Comparison of ENCODE assay signal across 21 cellular contexts in genomic region chrX:107734646-107735045, GRCh38. TPM values are rescaled to one million over a fixed set of nuclear protein-coding genes. Genes with fewer than 3 reads are reported as not detected.
A peak's percentile ranks its signal among the peaks of the same experiment; 100 is the strongest.
DNase-seq lines count a peak whose midpoint lies in the region; ATAC-seq and TF ChIP-seq lines count a peak whose summit lies in the region.
"Had no signal": no experiment of that assay in that cellular context is flagged by ENCODE, and none has a peak within 500 bp of the region (broad histone marks: within the 10 kb centered on the region; RNA-seq: fewer than 3 reads in every experiment).

No MANE protein-coding gene starts in this region.

- peaks cover 3% of the 10 kb centered on the region for H3K36me3 Mint-ChIP-seq in T-helper 17 cell (ENCODE audit: low read depth)
- H3K36me3 Mint-ChIP-seq in stimulated activated naive B cell treated with anti-CD40 and anti-IgM and Interleukin-4, amounts not matched to agents 10 μg/mL and 1 μg/mL and 100 μg/mL, for 72 hours, result no peaks in the 10 kb centered on the region

- no peaks in the 10 kb centered on the region for H3K9me3 ChIP-seq in parathyroid adenoma (ENCODE audit: control insufficient read depth, low read length)
- H3K9me3 ChIP-seq in thyroid gland, result no peaks in the 10 kb centered on the region
- no peaks in the 10 kb centered on the region for H3K9me3 ChIP-seq in T-helper 17 cell (ENCODE audit: control insufficient read depth, low read length, poor library complexity, severe bottlenecking)
- H3K9me3 ChIP-seq: Peyer's patch had no signal

- no peaks in the 10 kb centered on the region for H3K36me3 ChIP-seq in parathyroid adenoma (ENCODE audit: control insufficient read depth, insufficient read depth, low read length)
- no peaks in the 10 kb centered on the region for H3K36me3 ChIP-seq in thyroid gland
- H3K36me3 ChIP-seq: Peyer's patch had no signal

- no peaks in the 10 kb centered on the region for H3K27me3 ChIP-seq in parathyroid adenoma (ENCODE audit: control insufficient read depth, insufficient read depth, low read length)
- H3K27me3 ChIP-seq in thyroid gland, result no peaks in the 10 kb centered on the region
- H3K27me3 ChIP-seq: Peyer's patch had no signal

- peaks cover 4% of the 10 kb centered on the region for H3K79me2 ChIP-seq in parathyroid adenoma

- peak overlapping the region; percentile 15 for H3K27ac ChIP-seq in parathyroid adenoma
- H3K27ac ChIP-seq in thyroid gland, result peak overlapping the region in 2 of 3 donors; percentile 48 to 87
- H3K27ac ChIP-seq: 22Rv1, Peyer's patch had no signal

- no peaks in the 10 kb centered on the region for H3K4me1 Mint-ChIP-seq in T-helper 17 cell
- peaks cover 3 to 9% of the 10 kb centered on the region in 2 donors for H3K4me1 Mint-ChIP-seq in stimulated activated naive B cell treated with anti-CD40 and anti-IgM and Interleukin-4, amounts not matched to agents 10 μg/mL and 1 μg/mL and 100 μg/mL, for 72 hours

- no peak for ATAC-seq in T-helper 17 cell
- no peak for ATAC-seq in stimulated activated naive B cell treated with anti-CD40 and anti-IgM and Interleukin-4, amounts not matched to agents 10 μg/mL and 1 μg/mL and 100 μg/mL, for 72 hours (replicated peaks)

- H3K4me1 ChIP-seq in parathyroid adenoma (peaks cover 55% of the 10 kb centered on the region), thyroid gland (peaks cover 67 to 82% of the 10 kb centered on the region in 2 donors)

- no peak overlapping the region for H3K4me3 ChIP-seq in parathyroid adenoma (ENCODE audit: low read depth, low read length)
- H3K4me3 ChIP-seq in thyroid gland (replicated peaks in 1 of 3), result no peak overlapping the region
- H3K4me3 ChIP-seq: Peyer's patch had no signal

- H3K9me3 Mint-ChIP-seq in stimulated activated naive B cell treated with anti-CD40 and anti-IgM and Interleukin-4, amounts not matched to agents 10 μg/mL and 1 μg/mL and 100 μg/mL, for 72 hours, result no peaks in the 10 kb centered on the region

- H3K27ac Mint-ChIP-seq in T-helper 17 cell, result no peak overlapping the region
- no peak overlapping the region for H3K27ac Mint-ChIP-seq in stimulated activated naive B cell treated with anti-CD40 and anti-IgM and Interleukin-4, amounts not matched to agents 10 μg/mL and 1 μg/mL and 100 μg/mL, for 72 hours

- 72 to 87% methylated on average over 3 of the region's 3 CpGs for WGBS in thyroid gland, 2 donors

- no peak overlapping the region for H3K9ac ChIP-seq in parathyroid adenoma

- DNase-seq in NCI-H1105 treated with DMSO at 0.1 percent for 48 hours (lab: John Stamatoyannopoulos, UW) (peak; percentile 8), NCI-H1105 (lab: John Stamatoyannopoulos, UW) (no peak), dermis microvascular lymphatic vessel endothelial cell (ENCODE audit: low read depth in 2 of 2) (peak; percentile 53 to 74), thyroid gland (no peak), T-helper 17 cell (no peak), kidney tubule cell (ENCODE audit: low spot score) (no peak)
- no peak for DNase-seq in stimulated activated naive B cell treated with anti-CD40 and anti-IgM and Interleukin-4, amounts not matched to agents 10 μg/mL and 1 μg/mL and 100 μg/mL, for 72 hours
- DNase-seq: DMS 273 treated with DMSO at 0.1 percent for 48 hours; DND-41; MM.1S; NCI-H1417; NCI-H187; NCI-H2107; NCI-H510A; NCI-H748 treated with DMSO at 0.1 percent for 48 hours; NK-92 treated with Interleukin-12 subunit alpha and Interleukin-12 subunit beta, amount 100 ng/mL, for 24 hours; Peyer's patch had no signal

- TF ChIP-seq CTCF in parathyroid adenoma (IDR thresholded peaks at IDR 0.05) (no peak), thyroid gland (IDR thresholded peaks at IDR 0.05) (no peak)

- intact Hi-C loops in thyroid gland (cut with DNase I), result no loop called here

- H2AFZ ChIP-seq in parathyroid adenoma, result no peak overlapping the region

- no peaks in the 10 kb centered on the region for H3K27me3 Mint-ChIP-seq in T-helper 17 cell
- H3K27me3 Mint-ChIP-seq in stimulated activated naive B cell treated with anti-CD40 and anti-IgM and Interleukin-4, amounts not matched to agents 10 μg/mL and 1 μg/mL and 100 μg/mL, for 72 hours, result peaks cover 0 to 3% of the 10 kb centered on the region in 2 donors

- no peak overlapping the region for H3K4me2 ChIP-seq in parathyroid adenoma (ENCODE audit: low read length)

- no peak overlapping the region for H3K4me3 Mint-ChIP-seq in T-helper 17 cell
- no peak overlapping the region for H3K4me3 Mint-ChIP-seq in stimulated activated naive B cell treated with anti-CD40 and anti-IgM and Interleukin-4, amounts not matched to agents 10 μg/mL and 1 μg/mL and 100 μg/mL, for 72 hours

- no peak for TF ChIP-seq POLR2A in thyroid gland (IDR thresholded peaks at IDR 0.05)

RNA-seq across cellular contexts. Expression of gene TSC22D3, which starts 40.9 kb away (rescaled TPM):
- 15.0 and 22.8 TPM in 2 replicates for total RNA-seq in dermis microvascular lymphatic vessel endothelial cell
- total RNA-seq in thyroid gland, result 100 to 1,000 TPM; 268 to 504 (median 383) TPM
- 1,000 to 10,000 TPM; 1,559 to 2,031 TPM for total RNA-seq in T-helper 17 cell
- total RNA-seq: G401 had no signal

RNA-seq across cellular contexts. Expression of gene NCBP2L, which starts 42.9 kb away (rescaled TPM):
- total RNA-seq in dermis microvascular lymphatic vessel endothelial cell (not detected in 2 replicates), thyroid gland (not detected), T-helper 17 cell (under 1 TPM in 1 of 2 donors, not detected in 1; 0.21 TPM)
- total RNA-seq: G401, H4, Peyer's patch had no signal

Comparison
In these comparisons a context has a peak if more than half of its experiments do, and no peak if none do; other contexts are left out.
1. DNase-seq: peak in NCI-H1105 treated with DMSO at 0.1 percent for 48 hours (single experiment) and dermis microvascular lymphatic vessel endothelial cell (2 of 2); none in NCI-H1105 (single experiment), thyroid gland (0 of 2), T-helper 17 cell (0 of 3), stimulated activated naive B cell treated with anti-CD40 and anti-IgM and Interleukin-4, amounts not matched to agents 10 μg/mL and 1 μg/mL and 100 μg/mL, for 72 hours (single experiment) and kidney tubule cell (single experiment).
2. RNA of gene TSC22D3, which starts 40.9 kb away (total RNA-seq): 1,559 to 2,031 TPM in T-helper 17 cell and 268 to 504 TPM in thyroid gland; 15.0 to 22.8 TPM in dermis microvascular lymphatic vessel endothelial cell; every median in the first group is over 10 times any median in the second.